ENCODE assay signal across 8 cellular contexts in the genomic region with DNA sequence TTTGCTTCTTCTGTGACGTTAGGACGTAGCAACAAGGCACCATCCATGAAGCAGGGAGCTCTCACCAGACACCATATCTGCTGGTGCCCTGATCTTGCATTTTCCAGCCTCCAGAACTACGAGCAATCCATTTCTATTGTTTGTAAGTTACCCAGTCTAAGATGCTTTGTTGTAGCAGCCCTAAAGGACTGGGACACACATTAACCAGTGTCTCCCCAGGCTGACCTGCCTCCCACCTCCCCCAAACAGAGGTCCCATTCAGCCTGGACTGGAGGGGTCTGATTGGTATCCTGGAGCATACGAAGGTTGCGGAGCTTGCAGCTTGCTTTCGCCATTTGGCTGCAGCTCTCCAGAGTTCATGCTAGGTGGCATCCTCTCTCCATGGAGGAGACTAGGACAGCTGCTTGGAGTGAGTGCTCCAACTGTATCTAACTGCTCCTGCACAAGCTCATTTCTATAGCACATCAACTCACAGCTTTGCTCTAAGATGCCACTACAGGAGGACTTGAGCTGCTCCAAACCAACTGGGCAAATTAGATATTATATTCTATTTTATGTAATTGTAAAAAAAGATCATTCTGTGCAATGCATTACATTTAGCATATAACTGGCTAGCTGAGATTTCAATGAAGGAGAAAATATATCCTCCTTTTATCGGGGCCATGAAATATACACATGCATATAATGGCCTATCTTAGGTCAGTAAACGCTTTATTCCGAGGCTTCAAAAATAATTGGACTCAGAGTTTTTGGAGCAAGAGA. TPM values are rescaled to one million over a fixed set of nuclear protein-coding genes. Genes with fewer than 3 reads are reported as not detected.
DNase-seq lines count a peak whose midpoint lies in the region; ATAC-seq, FAIRE-seq and TF ChIP-seq lines count a peak whose summit lies in the region.

No MANE protein-coding gene starts in this region.

- H3K9me3 ChIP-seq in mammary epithelial cell (replicated peaks; ENCODE audit: insufficient read depth, low read length), result no peaks in the 10 kb centered on the region

- TF ChIP-seq CTCF in mammary epithelial cell (conservative IDR thresholded peaks at IDR 0.05 in 1 of 2, IDR thresholded peaks at IDR 0.05 in 1 of 2; ENCODE audit: extremely low read depth in 1 of 2, insufficient read depth in 1 of 2, low read depth in 1 of 2, low read length in 2 of 2), result peak; percentile 77 to 82

- H3K27ac ChIP-seq in mammary epithelial cell (ENCODE audit: insufficient read depth, low read depth, low read length), result no peak overlapping the region

- no peak overlapping the region for H3K4me3 ChIP-seq in mammary epithelial cell (replicated peaks in 1 of 3; ENCODE audit: insufficient read depth in 1 of 3, low read depth in 2 of 3, low read length in 3 of 3)

- in situ Hi-C loops in mammary epithelial cell (cut with MboI; ENCODE audit: low sequenced_read_pairs in 2 of 2), result loop anchor here in 1 of 2 donors (10.0 kb wide), 1 partner anchor 215 kb away; no protein-coding TSS in a partner anchor

- peak; percentile 80 for DNase-seq in AG20443 (ENCODE audit: low spot score)
- no peak for DNase-seq in GM12891 (ENCODE audit: insufficient read length, low spot score)
- peak; percentile 75 for DNase-seq in LHCN-M2 (ENCODE audit: low read depth)
- peak; percentile 44 for DNase-seq in SKM-1 treated with dmso at 0.1 percent for 144 hours (lab: John Stamatoyannopoulos, UW; ENCODE audit: unreplicated experiment)
- DNase-seq in mammary epithelial cell, result peak; percentile 58
- peak; percentile 77 for DNase-seq in inferior parietal cortex (ENCODE audit: extremely low spot score)
- peak; percentile 70 for DNase-seq in smooth muscle cell of the brain vasculature (ENCODE audit: low read depth, low spot score)

- H3K4me1 ChIP-seq in mammary epithelial cell (ENCODE audit: insufficient read depth, low read length), result peaks cover 40% of the 10 kb centered on the region

- no peak for TF ChIP-seq POLR2A in GM12891 (IDR thresholded peaks at IDR 0.05; ENCODE audit: low read depth, low read length)

- dilution Hi-C loops in mammary epithelial cell (cut with HindIII; ENCODE audit: low sequenced_read_pairs), result no loop called here

- H3K9ac ChIP-seq in mammary epithelial cell (ENCODE audit: insufficient read depth, low read length), result no peak overlapping the region

- 66% methylated on average over 9 of the region's 9 CpGs for WGBS in mammary epithelial cell (ENCODE audit: low coverage, missing lambda C conversion rate)

- ATAC-seq in HG03039 (IDR thresholded peaks at IDR 0.05; ENCODE audit: unreplicated experiment), result no peak

- no peaks in the 10 kb centered on the region for H3K79me2 ChIP-seq in mammary epithelial cell (ENCODE audit: insufficient read depth, low read length)

- H2AFZ ChIP-seq in mammary epithelial cell (ENCODE audit: low read depth, low read length), result peak overlapping the region; percentile 33

- no peaks in the 10 kb centered on the region for H3K27me3 ChIP-seq in mammary epithelial cell (ENCODE audit: insufficient read depth, low read length)

- BruUV-seq in mammary epithelial cell (replicated peaks; lab: Mats Ljungman, UMichigan), result no TSS peak

- H3K4me2 ChIP-seq in mammary epithelial cell (ENCODE audit: insufficient read depth, low read depth, low read length), result no peak overlapping the region

- H4K20me1 ChIP-seq in mammary epithelial cell (ENCODE audit: insufficient read depth, low read length), result no peaks in the 10 kb centered on the region

- CTCF ChIA-PET in mammary epithelial cell (lab: Charles Lee; ENCODE audit: low non-redundant PET), result interaction anchor here (0.5 to 1.5 kb wide), 5 partner anchors 204 to 350 kb away, joined by 3 to 14 read pairs (median 5); no protein-coding TSS in a partner anchor

- no peaks in the 10 kb centered on the region for H3K36me3 ChIP-seq in mammary epithelial cell (ENCODE audit: insufficient read depth, low read length)

- intact Hi-C loops in mammary epithelial cell (cut with micrococcal nuclease), result loop anchor here (1.0 to 5.0 kb wide), 7 partner anchors 21 to 659 kb away; partner anchors contain the start of genes BAG3 and PRDX3

- peak; percentile 38 for FAIRE-seq in GM12891 (lab: Jason Lieb, UNC)

TF ChIP-seq in GM12891, 5 proteins besides CTCF, POLR2A, EP300 and RAD21:
- TF ChIP-seq TAF1 (IDR thresholded peaks at IDR 0.05; ENCODE audit: low read depth, low read length), result no peak
- TF ChIP-seq PAX5 (IDR thresholded peaks at IDR 0.05; ENCODE audit: insufficient read depth, low read length, severe bottlenecking), result no peak
- no peak for TF ChIP-seq POU2F2 (IDR thresholded peaks at IDR 0.05; ENCODE audit: low read depth, low read length)
- no peak for TF ChIP-seq SPI1 (IDR thresholded peaks at IDR 0.05; ENCODE audit: low read depth, low read length)
- no peak for TF ChIP-seq POLR2AphosphoS5 (IDR thresholded peaks at IDR 0.05; ENCODE audit: low read depth, low read length)

RNA-seq across cellular contexts. Expression of gene GRK5, which starts 8.0 kb away (rescaled TPM):
- polyA plus RNA-seq in GM12891 (2012; ENCODE audit: low read depth, missing spikeins), result 13.9 TPM
- total RNA-seq in LHCN-M2 (2014; rRNA removed) (1.5 and 2.4 TPM in 2 replicates), mammary epithelial cell (1 to 10 TPM; 1.2 to 6.9 TPM)
- 2.0 TPM for polyA plus RNA-seq in LHCN-M2 (2012)
- 4.0 TPM for polyA plus RNA-seq in mammary epithelial cell
- polyA minus RNA-seq in mammary epithelial cell, result 2.5 TPM

RNA-seq across cellular contexts. Expression of gene PRDX3, which starts 20.8 kb away (rescaled TPM):
- 134 TPM for polyA plus RNA-seq in GM12891 (2012; ENCODE audit: low read depth, missing spikeins)
- total RNA-seq in LHCN-M2 (2014; rRNA removed) (248 and 297 TPM in 2 replicates), mammary epithelial cell (100 to 1,000 TPM in 1 of 2 donors, 10 to 100 TPM in 1; 96.6 to 125 TPM)
- 119 TPM for polyA plus RNA-seq in LHCN-M2 (2012)
- 167 TPM for polyA plus RNA-seq in mammary epithelial cell
- 144 TPM for polyA minus RNA-seq in mammary epithelial cell

RNA-seq across cellular contexts. Expression of gene SFXN4, which starts 33.9 kb away (rescaled TPM):
- 26.1 TPM for polyA plus RNA-seq in GM12891 (2012; ENCODE audit: low read depth, missing spikeins)
- total RNA-seq in LHCN-M2 (2014; rRNA removed) (10.6 and 31.8 TPM in 2 replicates), mammary epithelial cell (10 to 100 TPM; 11.3 to 22.6 TPM)
- polyA plus RNA-seq in LHCN-M2 (2012), result 9.2 TPM
- 15.7 TPM for polyA plus RNA-seq in mammary epithelial cell
- polyA minus RNA-seq in mammary epithelial cell, result 44.1 TPM
